9 cellular contexts compared by ENCODE assay signal in the genomic region with DNA sequence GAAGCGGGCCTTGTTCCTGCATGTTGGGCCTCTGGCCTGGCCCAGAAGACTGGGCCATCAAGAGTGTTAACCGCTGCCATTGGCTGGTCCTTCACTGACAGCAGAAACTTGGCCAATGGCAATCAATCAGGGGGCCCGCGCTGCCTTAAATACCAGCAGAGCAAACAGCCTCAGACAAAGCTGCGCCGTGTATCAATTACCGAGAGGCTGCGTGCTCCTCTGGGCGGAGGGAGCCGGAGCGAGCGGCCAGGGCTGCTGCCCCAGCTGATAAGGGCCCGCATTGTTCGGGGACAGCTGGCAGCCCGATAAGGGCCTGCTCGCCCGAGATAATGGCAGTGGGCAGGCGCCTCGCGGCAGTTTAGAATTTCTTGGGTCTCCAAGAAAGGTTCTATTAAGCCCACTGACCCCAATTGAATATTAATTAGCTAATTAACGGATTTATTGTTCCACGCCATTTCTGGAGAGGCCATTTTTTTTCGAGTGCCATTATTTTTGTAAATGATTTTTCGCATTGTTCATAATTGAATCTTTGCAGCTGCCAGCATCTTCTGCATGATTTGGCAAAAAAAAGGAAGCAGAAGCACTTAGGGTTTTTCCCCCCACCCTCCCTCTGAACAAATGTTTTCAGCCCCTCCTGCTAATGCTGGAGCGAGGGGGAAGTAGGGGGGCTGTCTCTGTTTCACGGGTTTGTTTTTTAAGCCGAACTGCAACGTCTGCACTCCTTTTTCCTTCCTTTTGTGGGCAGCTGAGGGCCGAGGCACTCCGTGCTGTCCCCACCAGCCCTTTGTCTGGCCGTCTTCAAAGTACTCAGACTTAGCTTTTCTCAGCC. TPM values are rescaled to one million over a fixed set of nuclear protein-coding genes. Genes with fewer than 3 reads are reported as not detected.
DNase-seq lines count a peak whose midpoint lies in the region; TF ChIP-seq lines count a peak whose summit lies in the region.
"Had no signal": no experiment of that assay in that cellular context is flagged by ENCODE, and none has a peak within 500 bp of the region (broad histone marks: within the 10 kb centered on the region; RNA-seq: fewer than 3 reads in every experiment).

No MANE protein-coding gene starts in this region.

- H3K9me3 ChIP-seq in endodermal cell (ENCODE audit: control insufficient read depth, low read length) = no peaks in the 10 kb centered on the region
- H3K9me3 ChIP-seq in neuron (ENCODE audit: low read length) = no peaks in the 10 kb centered on the region

- peak overlapping the region; percentile 78 for H2AFZ ChIP-seq in neuron (ENCODE audit: low read depth, low read length)

- no peaks in the 10 kb centered on the region for H3K27me3 ChIP-seq in endodermal cell (ENCODE audit: control insufficient read depth, insufficient read depth, low read length, poor library complexity, severe bottlenecking)
- H3K27me3 ChIP-seq in neuron (ENCODE audit: insufficient read depth, low read length) = peaks cover 4% of the 10 kb centered on the region

- H3K9me3 Mint-ChIP-seq in endodermal cell = no peaks in the 10 kb centered on the region

- H3K4me1 ChIP-seq in endodermal cell (ENCODE audit: control insufficient read depth, insufficient read depth, low read length) = peaks cover 8% of the 10 kb centered on the region
- H3K4me1 ChIP-seq in neuron (ENCODE audit: insufficient read depth, low read length) = peaks cover 12% of the 10 kb centered on the region

- no peaks in the 10 kb centered on the region for H3K4me1 Mint-ChIP-seq in endodermal cell

- WGBS in endodermal cell (ENCODE audit: insufficient coverage in 1 of 2, insufficient read length in 1 of 2), 2 experiments = 87 to 88% methylated on average over 25 to 31 of the region's 31 CpGs

- H3K9ac ChIP-seq in endodermal cell (ENCODE audit: extremely low read depth, low read length, poor library complexity, severe bottlenecking) = no peak overlapping the region

- peak overlapping the region; percentile 26 for H3K27ac Mint-ChIP-seq in endodermal cell

- TF ChIP-seq CTCF in endodermal cell (conservative IDR thresholded peaks at IDR 0.05) = no peak
- TF ChIP-seq CTCF in RWPE1 (conservative IDR thresholded peaks at IDR 0.05; ENCODE audit: low read depth) = no peak

- H3K4me3 ChIP-seq in endodermal cell (ENCODE audit: low read length) = no peak overlapping the region
- H3K4me3 ChIP-seq in neuron (ENCODE audit: low read length) = peak overlapping the region; percentile 3

- H3K36me3 Mint-ChIP-seq in endodermal cell (ENCODE audit: low read depth) = no peaks in the 10 kb centered on the region

- CTCF ChIA-PET in RWPE1 (lab: Yijun Ruan, JAX) = interaction anchor here (2.7 kb wide), 1 partner anchor 14 kb away, joined by 16 read pairs; no protein-coding TSS in a partner anchor

- H3K4me3 Mint-ChIP-seq in endodermal cell = no peak overlapping the region

- no peaks in the 10 kb centered on the region for H3K27me3 Mint-ChIP-seq in endodermal cell (ENCODE audit: insufficient read depth)

- H3K36me3 ChIP-seq in endodermal cell (ENCODE audit: control insufficient read depth, insufficient read depth, low read length) = no peaks in the 10 kb centered on the region
- no peaks in the 10 kb centered on the region for H3K36me3 ChIP-seq in neuron (ENCODE audit: insufficient read depth, low read length)

- POLR2A ChIA-PET in RWPE1 (lab: Yijun Ruan, JAX; ENCODE audit: low non-redundant PET) = no interaction called here

- H3K27ac ChIP-seq in endodermal cell (ENCODE audit: low read depth, low read length) (peak overlapping the region; percentile 3), RWPE1 (no peak overlapping the region)

- peak; percentile 67 for DNase-seq in COR-L47 (lab: John Stamatoyannopoulos, UW)
- DNase-seq in NCI-H748 (lab: John Stamatoyannopoulos, UW; ENCODE audit: unreplicated experiment) = peak; percentile 93
- peak; percentile 79 for DNase-seq in endodermal cell
- DNase-seq in activated gamma-delta T cell (lab: John Stamatoyannopoulos, UW) = no peak
- DNase-seq in stimulated activated CD4-positive, alpha-beta T cell treated with anti-CD3 and anti-CD28 coated beads, Interleukin-4, amount 100 ng/mL, for 4 hours = no peak
- no peak for DNase-seq in RWPE1 (ENCODE audit: low spot score)
- DNase-seq in H4 (ENCODE audit: low spot score) = no peak

RNA-seq across cellular contexts. Expression of a gene that starts 37.6 kb away (rescaled TPM):
- total RNA-seq in endodermal cell = 10 to 100 TPM; 23.5 to 25.3 TPM
- 10.7 TPM for polyA plus RNA-seq in endodermal cell (2013, experiment 1 of 2)
- polyA plus RNA-seq in endodermal cell (2013, experiment 2 of 2) = 10.7 TPM
- 0.80 and 1.1 TPM in 2 replicates for total RNA-seq in H4 (2014; rRNA removed; shearing (Covaris generic))
- total RNA-seq: fibroblast of villous mesenchyme had no signal

RNA-seq across cellular contexts. Expression of a gene that starts 57.2 kb away (rescaled TPM):
- total RNA-seq in endodermal cell = under 1 TPM in 1 of 2 donors, not detected in 1; 0.46 TPM
- polyA plus RNA-seq in endodermal cell (2013, experiment 1 of 2) = 2.6 TPM
- polyA plus RNA-seq in endodermal cell (2013, experiment 2 of 2) = 2.6 TPM
- total RNA-seq in H4 (2014; rRNA removed; shearing (Covaris generic)) = 0.46 TPM in 1 of 2 replicates, not detected in the other
- total RNA-seq: fibroblast of villous mesenchyme had no signal

Comparison
In these comparisons a context has a peak if more than half of its experiments do, and no peak if none do; other contexts are left out.
1. DNase-seq: peak in COR-L47 (single experiment), NCI-H748 (single experiment) and endodermal cell (single experiment); none in activated gamma-delta T cell (single experiment), stimulated activated CD4-positive, alpha-beta T cell treated with anti-CD3 and anti-CD28 coated beads, Interleukin-4, amount 100 ng/mL, for 4 hours (0 of 2), RWPE1 (single experiment) and H4 (single experiment).
2. RNA of a gene that starts 37.6 kb away (total RNA-seq): 23.5 to 25.3 TPM in endodermal cell; 0.80 to 1.1 TPM in H4; every median in the first group is over 10 times any median in the second.